In the genomic region with DNA sequence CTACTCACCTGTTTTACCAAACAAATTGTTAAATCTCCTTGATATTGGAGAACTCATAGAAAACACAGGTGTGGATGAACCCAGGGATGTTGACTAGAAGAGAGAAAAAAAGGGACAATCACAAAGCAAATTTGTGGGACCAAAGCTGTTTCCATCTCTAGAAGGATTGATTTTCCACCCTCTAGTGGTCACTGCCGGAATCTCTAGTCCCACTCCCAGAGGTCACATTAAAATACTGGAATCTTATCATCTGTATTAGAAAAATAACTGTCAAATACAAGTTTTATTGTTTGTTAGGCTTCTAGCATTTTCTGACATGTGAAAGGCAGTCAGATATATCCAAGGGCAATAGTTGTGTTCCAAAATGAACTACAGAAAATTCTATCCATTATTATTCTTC, we compare ENCODE assay signal across 8 cellular contexts.
DNase-seq lines count a peak whose midpoint lies in the region; ATAC-seq and TF ChIP-seq lines count a peak whose summit lies in the region.
"Not testable (repeated sequence)": the region's sequence is repeated elsewhere in the genome, so short reads cannot be mapped to it uniquely, and the experiment has no call there.

No MANE protein-coding gene starts in this region.

- TF ChIP-seq EP300 in Ishikawa (IDR thresholded peaks at IDR 0.05; ENCODE audit: borderline replicate concordance), result not testable (repeated sequence)

- not testable (repeated sequence) for H2AFZ ChIP-seq in OCI-LY3 (ENCODE audit: low read depth, low read length)

- peak; percentile 44 for TF ChIP-seq RAD21 in Ishikawa (IDR thresholded peaks at IDR 0.05; ENCODE audit: low read depth)

- H3K9ac ChIP-seq in OCI-LY3 (ENCODE audit: low read length), result not testable (repeated sequence)

- DNase-seq in BE2C (peak; percentile 32), left kidney (ENCODE audit: low read depth, low spot score) (peak; percentile 41)
- peak; percentile 27 to 38 for DNase-seq in activated CD4-positive, alpha-beta T cell treated with anti-CD3 and anti-CD28 coated beads, Interleukin-2, amount 50 U/mL, for 48 hours
- not testable (repeated sequence) for DNase-seq in dorsolateral prefrontal cortex
- peak; percentile 20 for DNase-seq in stimulated activated CD4-positive, alpha-beta T cell treated with anti-CD3 and anti-CD28 coated beads, Interleukin-12 subunit alpha, Interleukin-12 subunit beta, amount 100 ng/mL, for 4 hours

- not testable (repeated sequence) for H3K4me1 ChIP-seq in BE2C
- peaks cover 10% of the 10 kb centered on the region; the same call in 1 of the 2 replicates for H3K4me1 ChIP-seq in OCI-LY3 (ENCODE audit: low read length)

- peak; percentile 73 for TF ChIP-seq CTCF in BE2C (IDR thresholded peaks at IDR 0.05; ENCODE audit: low read depth, low read length)
- peak; percentile 64 for TF ChIP-seq CTCF in OCI-LY3 (IDR thresholded peaks at IDR 0.05; ENCODE audit: low read depth, low read length)
- peak; percentile 30 to 71 (median 61) for TF ChIP-seq CTCF in dorsolateral prefrontal cortex (IDR thresholded peaks at IDR 0.05 in 54 of 56, conservative IDR thresholded peaks at IDR 0.05 in 2 of 56; ENCODE audit: low read depth in 1 of 56, partially characterized antibody in 56 of 56)

- not testable (repeated sequence) for H3K27me3 ChIP-seq in BE2C; OCI-LY3 (ENCODE audit: low read depth, low read length); dorsolateral prefrontal cortex

- not testable (repeated sequence) for H3K27ac ChIP-seq in OCI-LY3 (ENCODE audit: low read length); dorsolateral prefrontal cortex

- H3K79me2 ChIP-seq in OCI-LY3 (ENCODE audit: low read length), result not testable (repeated sequence)

- not testable (repeated sequence) for H3K36me3 ChIP-seq in BE2C; OCI-LY3 (replicated peaks; ENCODE audit: low read depth, low read length)

- ATAC-seq in GM19351 (IDR thresholded peaks at IDR 0.05; ENCODE audit: unreplicated experiment), result peak; percentile 73

- intact Hi-C loops in dorsolateral prefrontal cortex (cut with DNase I), result loop anchor here in 1 of 2 donors (5.0 kb wide), 1 partner anchor 186 kb away; the partner anchor contains the start of gene ADGRF1

- H3K4me3 ChIP-seq in BE2C (ENCODE audit: low read depth, low read length); OCI-LY3 (ENCODE audit: low read length); dorsolateral prefrontal cortex: not testable (repeated sequence)

- not testable (repeated sequence) for H3K9me3 ChIP-seq in BE2C; OCI-LY3 (ENCODE audit: insufficient read depth, low read length)

- H3K4me2 ChIP-seq in OCI-LY3 (ENCODE audit: low read length), result not testable (repeated sequence)

- H4K20me1 ChIP-seq in OCI-LY3 (ENCODE audit: insufficient read depth, low read length), result not testable (repeated sequence)
